15 cellular contexts compared by ENCODE assay signal in genomic region chr3:66425032-66425431, GRCh38.
DNase-seq lines count a peak whose midpoint lies in the region; ATAC-seq and TF ChIP-seq lines count a peak whose summit lies in the region.
"Had no signal": no experiment of that assay in that cellular context is flagged by ENCODE, and none has a peak within 500 bp of the region (broad histone marks: within the 10 kb centered on the region; RNA-seq: fewer than 3 reads in every experiment).

No MANE protein-coding gene starts in this region.

- DNase-seq in body of pancreas, result peak; percentile 78 to 89 (median 86)
- DNase-seq in cardiac muscle cell (ENCODE audit: low read depth in 1 of 2, low spot score in 1 of 2), result no peak
- DNase-seq in nephron progenitor cell, result no peak
- peak; percentile 58 to 64 for DNase-seq in tibial nerve (ENCODE audit: low spot score in 2 of 2)
- no peak for DNase-seq in NCI-H774 (lab: John Stamatoyannopoulos, UW)
- no peak for DNase-seq in glomerular visceral epithelial cell (ENCODE audit: extremely low spot score)
- DNase-seq in effector CD4-positive, alpha-beta T cell, result no peak
- DNase-seq in NCI-H345 treated with DMSO at 0.1 percent for 48 hours (lab: John Stamatoyannopoulos, UW; ENCODE audit: unreplicated experiment), result no peak
- DNase-seq: activated CD4-positive, alpha-beta memory T cell treated with anti-CD3 and anti-CD28 coated beads, Interleukin-2, amount 10 ng/mL, durations not matched to agents 7 days and 5 days; effector memory CD8-positive, alpha-beta T cell; MM.1S; NCI-H2081 treated with DMSO at 0.1 percent for 48 hours; retina; stimulated activated CD4-positive, alpha-beta T cell treated with anti-CD3 and anti-CD28 coated beads, Interleukin-2, amount 100 ng/mL, for 48 hours had no signal

- intact Hi-C loops in body of pancreas (cut with DNase I), result no loop called here

- H3K9me3 ChIP-seq in body of pancreas (peaks cover 0 to 6% (median 0%) of the 10 kb centered on the region in 3 donors), cardiac muscle cell (ENCODE audit: low read depth) (no peaks in the 10 kb centered on the region), tibial nerve (peaks cover 0 to 13% (median 0%) of the 10 kb centered on the region in 4 donors)

- H3K4me3 Mint-ChIP-seq in nephron progenitor cell, result no peak overlapping the region
- H3K4me3 Mint-ChIP-seq: activated CD4-positive, alpha-beta memory T cell treated with anti-CD3 and anti-CD28 coated beads, Interleukin-2, amount 10 ng/mL, durations not matched to agents 7 days and 5 days; B cell; effector memory CD8-positive, alpha-beta T cell had no signal

- TF ChIP-seq EP300 in tibial nerve (IDR thresholded peaks at IDR 0.05), result peak in 1 of 2 donors; percentile 47

- peak overlapping the region; percentile 94 for H3K27ac Mint-ChIP-seq in nephron progenitor cell
- H3K27ac Mint-ChIP-seq: activated CD4-positive, alpha-beta memory T cell treated with anti-CD3 and anti-CD28 coated beads, Interleukin-2, amount 10 ng/mL, durations not matched to agents 7 days and 5 days; B cell; effector memory CD8-positive, alpha-beta T cell had no signal

- no peaks in the 10 kb centered on the region for H3K27me3 Mint-ChIP-seq in nephron progenitor cell (ENCODE audit: low read depth, poor library complexity)
- H3K27me3 Mint-ChIP-seq: activated CD4-positive, alpha-beta memory T cell treated with anti-CD3 and anti-CD28 coated beads, Interleukin-2, amount 10 ng/mL, durations not matched to agents 7 days and 5 days; B cell; effector memory CD8-positive, alpha-beta T cell had no signal

- no peak overlapping the region for H3K4me3 ChIP-seq in body of pancreas
- H3K4me3 ChIP-seq in cardiac muscle cell, result no peak overlapping the region
- H3K4me3 ChIP-seq in tibial nerve, result no peak overlapping the region

- ATAC-seq in body of pancreas, result peak; percentile 77
- ATAC-seq: effector memory CD8-positive, alpha-beta T cell had no signal

- peaks cover 55% of the 10 kb centered on the region for H3K4me1 Mint-ChIP-seq in nephron progenitor cell
- H3K4me1 Mint-ChIP-seq: B cell had no signal

- H3K36me3 ChIP-seq in body of pancreas (replicated peaks in 1 of 2; ENCODE audit: insufficient read depth in 1 of 2, low read depth in 2 of 2) (no peaks in the 10 kb centered on the region), cardiac muscle cell (no peaks in the 10 kb centered on the region), tibial nerve (peaks cover 0 to 18% (median 0%) of the 10 kb centered on the region in 3 donors)

- H3K36me3 Mint-ChIP-seq in nephron progenitor cell (ENCODE audit: low read depth), result peaks cover 59% of the 10 kb centered on the region

- H3K9me3 Mint-ChIP-seq in nephron progenitor cell, result peaks cover 43% of the 10 kb centered on the region

- H3K4me1 ChIP-seq in body of pancreas, result peaks cover 71% of the 10 kb centered on the region
- peaks cover 9% of the 10 kb centered on the region for H3K4me1 ChIP-seq in cardiac muscle cell (ENCODE audit: low read depth)
- peaks cover 0 to 57% (median 22%) of the 10 kb centered on the region in 4 donors for H3K4me1 ChIP-seq in tibial nerve

- 33 to 49% methylated on average over 5 of the region's 5 CpGs for WGBS in body of pancreas, 2 donors
- WGBS in tibial nerve, 2 donors, result 43 to 50% methylated on average over 5 of the region's 5 CpGs

- H3K27me3 ChIP-seq in body of pancreas (no peaks in the 10 kb centered on the region), cardiac muscle cell (no peaks in the 10 kb centered on the region), tibial nerve (no peaks in the 10 kb centered on the region)

- H3K27ac ChIP-seq in body of pancreas (peak overlapping the region; percentile 75 to 90 (median 82)), cardiac muscle cell (peak overlapping the region; percentile 59), tibial nerve (peak overlapping the region in 1 of 4 donors; percentile 49)

- TF ChIP-seq POLR2A in body of pancreas (IDR thresholded peaks at IDR 0.05) (no peak), tibial nerve (IDR thresholded peaks at IDR 0.05) (no peak)

- no peak for TF ChIP-seq CTCF in body of pancreas (IDR thresholded peaks at IDR 0.05)
- no peak for TF ChIP-seq CTCF in cardiac muscle cell (IDR thresholded peaks at IDR 0.05; ENCODE audit: low read depth, low read length)
- TF ChIP-seq CTCF in nephron progenitor cell (IDR thresholded peaks at IDR 0.05), result no peak
- no peak for TF ChIP-seq CTCF in tibial nerve (IDR thresholded peaks at IDR 0.05)

Comparison
In these comparisons a context has a peak if more than half of its experiments do, and no peak if none do; other contexts are left out.
1. DNase-seq: peak in body of pancreas (4 of 4) and tibial nerve (2 of 2); none in cardiac muscle cell (0 of 2), nephron progenitor cell (single experiment), NCI-H774 (single experiment), glomerular visceral epithelial cell (single experiment), effector CD4-positive, alpha-beta T cell (single experiment) and NCI-H345 treated with DMSO at 0.1 percent for 48 hours (single experiment).